In the genomic region with DNA sequence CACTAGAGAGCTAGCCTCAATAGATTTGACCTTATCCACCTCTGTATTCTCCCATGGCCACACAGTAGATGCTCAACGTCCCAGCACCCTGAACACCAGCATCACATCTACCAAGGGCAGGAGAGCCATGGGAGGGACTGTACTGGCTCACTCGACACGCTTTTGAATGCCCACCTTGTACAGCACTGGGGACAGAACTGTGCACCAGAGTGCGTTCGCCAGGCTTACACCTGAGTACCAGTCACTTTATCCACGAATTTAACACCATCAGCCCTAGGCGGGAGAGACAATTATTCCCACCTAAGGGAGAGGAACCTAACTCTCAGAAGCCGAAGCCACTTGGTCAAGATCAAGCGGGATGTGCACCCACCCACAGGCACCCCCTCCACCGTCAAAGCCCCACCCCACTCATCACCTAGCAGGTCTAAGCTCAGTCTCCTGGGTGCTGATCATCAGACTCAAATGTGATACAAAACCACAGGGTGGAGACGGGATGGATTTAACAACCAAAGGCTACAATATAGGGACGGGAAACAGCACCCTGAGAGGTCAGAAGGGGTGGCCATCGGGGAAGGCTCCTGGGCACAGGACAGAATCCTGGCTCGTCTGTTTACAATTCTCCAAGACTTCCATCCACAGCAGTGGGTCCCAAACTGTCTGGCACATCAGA, we compare ENCODE assay signal across 17 cellular contexts.
"Had no signal": no experiment of that assay in that cellular context is flagged by ENCODE, and none has a peak within 500 bp of the region (broad histone marks: within the 10 kb centered on the region; RNA-seq: fewer than 3 reads in every experiment).

No MANE protein-coding gene starts in this region.

- ATAC-seq: activated T-helper 17 cell treated with anti-CD3 and anti-CD28 coated beads, Interleukin-2, amount 50 U/mL, for 72 hours; left colon; SK-N-SH treated with all-trans-retinoic acid at 6 μM for 48 hours; upper lobe of right lung had no signal

- H3K36me3 Mint-ChIP-seq: activated naive CD8-positive, alpha-beta T cell treated with anti-CD3 and anti-CD28 coated beads for 36 hours; naive B cell had no signal

- H3K4me3 Mint-ChIP-seq: activated naive CD8-positive, alpha-beta T cell treated with anti-CD3 and anti-CD28 coated beads for 36 hours; activated T-helper 17 cell treated with anti-CD3 and anti-CD28 coated beads, Interleukin-2, amount 50 U/mL, for 72 hours; naive B cell had no signal

- H3K27me3 Mint-ChIP-seq: activated naive CD8-positive, alpha-beta T cell treated with anti-CD3 and anti-CD28 coated beads for 36 hours had no signal

- DNase-seq: activated CD4-positive, alpha-beta T cell treated with anti-CD3 and anti-CD28 coated beads, Interleukin-2, amount 50 U/mL, for 48 hours; activated naive CD4-positive, alpha-beta T cell treated with Interleukin-2 at 50 U/mL for 16 hours; activated naive CD8-positive, alpha-beta T cell treated with anti-CD3 and anti-CD28 coated beads for 36 hours; colonic mucosa; heart right ventricle; left colon; mesendoderm; naive B cell; nucleus accumbens; retina; stimulated activated CD4-positive, alpha-beta T cell treated with anti-CD3 and anti-CD28 coated beads, Interleukin-4, amount 100 ng/mL, for 1 hour; stimulated activated naive CD4-positive, alpha-beta T cell; upper lobe of right lung had no signal

- FAIRE-seq: keratinocyte, TTC549 had no signal

- H3K4me1 Mint-ChIP-seq: activated naive CD8-positive, alpha-beta T cell treated with anti-CD3 and anti-CD28 coated beads for 36 hours; activated T-helper 17 cell treated with anti-CD3 and anti-CD28 coated beads, Interleukin-2, amount 50 U/mL, for 72 hours; naive B cell had no signal

- H3K27ac Mint-ChIP-seq: activated naive CD8-positive, alpha-beta T cell treated with anti-CD3 and anti-CD28 coated beads for 36 hours; activated T-helper 17 cell treated with anti-CD3 and anti-CD28 coated beads, Interleukin-2, amount 50 U/mL, for 72 hours had no signal

- H3K9me3 Mint-ChIP-seq: activated naive CD8-positive, alpha-beta T cell treated with anti-CD3 and anti-CD28 coated beads for 36 hours; activated T-helper 17 cell treated with anti-CD3 and anti-CD28 coated beads, Interleukin-2, amount 50 U/mL, for 72 hours; naive B cell had no signal
